ENCODE assay signal across 31 cellular contexts in genomic region chr4:174091130-174091529, GRCh38.
"Had no signal": no experiment of that assay in that cellular context is flagged by ENCODE, and none has a peak within 500 bp of the region (broad histone marks: within the 10 kb centered on the region; RNA-seq: fewer than 3 reads in every experiment).

No MANE protein-coding gene starts in this region.

- H3K36me3 ChIP-seq: neutrophil, pancreas, spleen, suprapubic skin, tibial artery, transverse colon, upper lobe of right lung, uterus had no signal

- H3K27me3 Mint-ChIP-seq: progenitor cell of endocrine pancreas; stimulated activated memory B cell treated with anti-CD40 and anti-IgM and Interleukin-4, amounts not matched to agents 10 μg/mL and 1 μg/mL and 100 μg/mL, for 72 hours had no signal

- H3K4me3 Mint-ChIP-seq: naive thymus-derived CD8-positive, alpha-beta T cell; natural killer cell treated with Interleukin-12 subunit alpha and Interleukin-12 subunit beta and Interleukin-15 and Interleukin-18, amount 100 ng/mL, for 72 hours; nephron progenitor cell; neural crest cell; stimulated activated memory B cell treated with anti-CD40 and anti-IgM and Interleukin-4, amounts not matched to agents 10 μg/mL and 1 μg/mL and 100 μg/mL, for 72 hours; stimulated activated naive CD8-positive, alpha-beta T cell treated with anti-CD3 and anti-CD28 coated beads, Interleukin-15, amount 100 ng/mL, for 72 hours; type B pancreatic cell had no signal

- H3K9me3 ChIP-seq: neutrophil, pancreas, psoas muscle, suprapubic skin, testis, tibial artery, transverse colon, upper lobe of right lung, uterus had no signal

- H3K4me2 ChIP-seq: smooth muscle cell had no signal

- H3K27ac ChIP-seq: neutrophil, pancreas, psoas muscle, skin epidermis, spleen, suprapubic skin, testis, tibial artery, transverse colon, upper lobe of right lung, uterus had no signal

- H3K36me3 Mint-ChIP-seq: natural killer cell treated with Interleukin-12 subunit alpha and Interleukin-12 subunit beta and Interleukin-15 and Interleukin-18, amount 100 ng/mL, for 72 hours; stimulated activated memory B cell treated with anti-CD40 and anti-IgM and Interleukin-4, amounts not matched to agents 10 μg/mL and 1 μg/mL and 100 μg/mL, for 72 hours; type B pancreatic cell had no signal

- FAIRE-seq: pancreas had no signal

- ATAC-seq: naive thymus-derived CD8-positive, alpha-beta T cell; natural killer cell treated with Interleukin-12 subunit alpha and Interleukin-12 subunit beta and Interleukin-15 and Interleukin-18, amount 100 ng/mL, for 72 hours; pancreas; psoas muscle; right cardiac atrium; sciatic nerve; stimulated activated memory B cell treated with anti-CD40 and anti-IgM and Interleukin-4, amounts not matched to agents 10 μg/mL and 1 μg/mL and 100 μg/mL, for 72 hours; stimulated activated naive CD8-positive, alpha-beta T cell treated with anti-CD3 and anti-CD28 coated beads, Interleukin-15, amount 100 ng/mL, for 72 hours; stimulated activated naive CD8-positive, alpha-beta T cell treated with anti-CD3 and anti-CD28 coated beads, Interleukin-15, Interleukin-2, amounts not matched to agents 100 U/mL and 50 U/mL, for 24 hours; upper lobe of right lung had no signal

- H3K27me3 ChIP-seq: pancreas, testis, tibial artery, transverse colon, upper lobe of right lung, uterus had no signal

- H3K4me1 Mint-ChIP-seq: stimulated activated memory B cell treated with anti-CD40 and anti-IgM and Interleukin-4, amounts not matched to agents 10 μg/mL and 1 μg/mL and 100 μg/mL, for 72 hours; stimulated activated naive CD8-positive, alpha-beta T cell treated with anti-CD3 and anti-CD28 coated beads, Interleukin-15, amount 100 ng/mL, for 72 hours had no signal

- H3K9me3 Mint-ChIP-seq: type B pancreatic cell had no signal

- H3K27ac Mint-ChIP-seq: naive thymus-derived CD8-positive, alpha-beta T cell; natural killer cell treated with Interleukin-12 subunit alpha and Interleukin-12 subunit beta and Interleukin-15 and Interleukin-18, amount 100 ng/mL, for 72 hours; nephron progenitor cell; progenitor cell of endocrine pancreas; stimulated activated memory B cell treated with anti-CD40 and anti-IgM and Interleukin-4, amounts not matched to agents 10 μg/mL and 1 μg/mL and 100 μg/mL, for 72 hours; stimulated activated naive CD8-positive, alpha-beta T cell treated with anti-CD3 and anti-CD28 coated beads, Interleukin-15, amount 100 ng/mL, for 72 hours; type B pancreatic cell had no signal

- H3K4me3 ChIP-seq: pancreas, psoas muscle, skin epidermis, smooth muscle cell, spleen, suprapubic skin, testis, tibial artery, transverse colon, upper lobe of right lung, uterus had no signal

- DNase-seq: naive thymus-derived CD8-positive, alpha-beta T cell; nephron progenitor cell; nucleus accumbens; pancreas; psoas muscle; right cardiac atrium; spleen; stimulated activated CD4-positive, alpha-beta T cell treated with anti-CD3 and anti-CD28 coated beads, Interleukin-12 subunit alpha, Interleukin-12 subunit beta, amount 100 ng/mL, for 4 hours; stimulated activated CD4-positive, alpha-beta T cell treated with anti-CD3 and anti-CD28 coated beads, Interleukin-1b, Interleukin-23, amount 100 ng/mL, for 48 hours; stimulated activated CD4-positive, alpha-beta T cell treated with anti-CD3 and anti-CD28 coated beads, Interleukin-4, amount 100 ng/mL, for 1 hour; stimulated activated CD4-positive, alpha-beta T cell treated with anti-CD3 and anti-CD28 coated beads, Interleukin-4, amount 100 ng/mL, for 4 hours; stimulated activated CD8-positive, alpha-beta memory T cell treated with anti-CD3 and anti-CD28 coated beads, Interleukin-4, amount 100 ng/mL, for 48 hours; stimulated activated naive CD4-positive, alpha-beta T cell; stimulated activated naive CD8-positive, alpha-beta T cell treated with anti-CD3 and anti-CD28 coated beads, Interleukin-15, amount 100 ng/mL, for 72 hours; stimulated activated naive CD8-positive, alpha-beta T cell treated with anti-CD3 and anti-CD28 coated beads, Interleukin-15, Interleukin-2, amounts not matched to agents 100 U/mL and 50 U/mL, for 24 hours; substantia nigra; testis; tibial artery; transverse colon; upper lobe of right lung; uterus had no signal

- H3K4me1 ChIP-seq: pancreas, psoas muscle, spleen, suprapubic skin, testis, tibial artery, transverse colon, upper lobe of right lung, uterus had no signal
